ENCODE assay signal across 8 cellular contexts in the genomic region with DNA sequence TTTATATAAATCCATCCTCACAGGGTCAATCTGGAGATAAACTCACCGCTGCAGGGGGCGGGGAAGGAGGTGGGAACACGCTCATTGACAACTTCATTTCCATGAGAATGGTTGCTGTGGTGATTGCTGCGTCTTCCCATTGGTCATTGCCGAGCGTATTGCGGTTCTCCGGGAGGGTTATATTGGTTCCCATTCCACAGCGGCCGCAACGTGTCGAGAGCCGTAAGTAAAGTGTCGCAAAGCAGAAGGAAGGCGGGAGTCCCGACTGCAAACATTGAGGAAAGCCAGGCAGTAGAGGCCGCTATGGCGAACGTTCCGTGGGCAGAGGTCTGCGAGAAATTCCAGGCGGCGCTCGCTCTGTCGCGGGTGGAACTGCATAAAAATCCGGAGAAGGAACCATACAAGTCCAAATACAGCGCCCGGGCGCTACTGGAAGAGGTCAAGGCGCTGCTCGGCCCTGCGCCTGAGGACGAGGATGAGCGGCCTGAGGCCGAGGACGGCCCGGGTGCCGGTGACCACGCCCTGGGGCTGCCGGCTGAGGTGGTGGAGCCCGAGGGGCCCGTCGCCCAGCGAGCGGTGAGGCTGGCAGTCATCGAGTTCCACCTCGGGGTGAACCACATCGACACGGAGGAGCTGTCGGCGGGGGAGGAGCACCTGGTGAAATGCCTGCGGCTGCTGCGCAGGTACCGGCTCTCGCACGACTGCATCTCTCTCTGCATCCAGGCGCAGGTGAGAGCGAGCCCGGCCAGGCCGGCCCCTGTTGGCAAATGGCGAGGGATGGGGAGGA. TPM values are rescaled to one million over a fixed set of nuclear protein-coding genes. Genes with fewer than 3 reads are reported as not detected.
DNase-seq lines count a peak whose midpoint lies in the region; ATAC-seq and TF ChIP-seq lines count a peak whose summit lies in the region.

A gene with protein sequence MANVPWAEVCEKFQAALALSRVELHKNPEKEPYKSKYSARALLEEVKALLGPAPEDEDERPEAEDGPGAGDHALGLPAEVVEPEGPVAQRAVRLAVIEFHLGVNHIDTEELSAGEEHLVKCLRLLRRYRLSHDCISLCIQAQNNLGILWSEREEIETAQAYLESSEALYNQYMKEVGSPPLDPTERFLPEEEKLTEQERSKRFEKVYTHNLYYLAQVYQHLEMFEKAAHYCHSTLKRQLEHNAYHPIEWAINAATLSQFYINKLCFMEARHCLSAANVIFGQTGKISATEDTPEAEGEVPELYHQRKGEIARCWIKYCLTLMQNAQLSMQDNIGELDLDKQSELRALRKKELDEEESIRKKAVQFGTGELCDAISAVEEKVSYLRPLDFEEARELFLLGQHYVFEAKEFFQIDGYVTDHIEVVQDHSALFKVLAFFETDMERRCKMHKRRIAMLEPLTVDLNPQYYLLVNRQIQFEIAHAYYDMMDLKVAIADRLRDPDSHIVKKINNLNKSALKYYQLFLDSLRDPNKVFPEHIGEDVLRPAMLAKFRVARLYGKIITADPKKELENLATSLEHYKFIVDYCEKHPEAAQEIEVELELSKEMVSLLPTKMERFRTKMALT (plus strand): TSS at position 274 of the 787 bp plus-strand sequence. CDS start 30 bp downstream, at position 304.

- peak; percentile 78 to 98 for TF ChIP-seq EP300 in tibial nerve (IDR thresholded peaks at IDR 0.05)

- peak within 1 kb of the TSS; percentile 100 for H3K4me3 ChIP-seq in adipocyte (ENCODE audit: low read length)
- peak within 1 kb of the TSS; percentile 70 for H3K4me3 ChIP-seq in cardiac muscle cell
- peak within 1 kb of the TSS; percentile 98 for H3K4me3 ChIP-seq in parathyroid adenoma (ENCODE audit: low read depth, low read length)
- peak within 1 kb of the TSS; percentile 88 to 99 (median 97) for H3K4me3 ChIP-seq in tibial nerve

- TF ChIP-seq CTCF in GM12873 (IDR thresholded peaks at IDR 0.05; ENCODE audit: insufficient read depth, low read depth, low read length, missing control alignments), result peak; percentile 55
- TF ChIP-seq CTCF in cardiac muscle cell (IDR thresholded peaks at IDR 0.05; ENCODE audit: low read depth, low read length), result peak; percentile 45
- TF ChIP-seq CTCF in parathyroid adenoma (IDR thresholded peaks at IDR 0.05), result peak; percentile 64
- TF ChIP-seq CTCF in tibial nerve (IDR thresholded peaks at IDR 0.05), result peak; percentile 25 to 74 (median 58)

- peak within 1 kb of the TSS; percentile 73 for H3K4me2 ChIP-seq in parathyroid adenoma (ENCODE audit: low read length)

- peak within 1 kb of the TSS; percentile 84 for H3K27ac ChIP-seq in cardiac muscle cell
- H3K27ac ChIP-seq in parathyroid adenoma, result peak within 1 kb of the TSS; percentile 89
- H3K27ac ChIP-seq in tibial nerve, result peak within 1 kb of the TSS; percentile 69 to 93 (median 90)

- H3K9ac ChIP-seq in adipocyte (ENCODE audit: low read length), result peak within 1 kb of the TSS; percentile 97
- peak within 1 kb of the TSS; percentile 78 for H3K9ac ChIP-seq in parathyroid adenoma

- H3K4me1 ChIP-seq in adipocyte (ENCODE audit: control insufficient read depth, insufficient read depth, low read length), result peaks cover 43% of the 10 kb centered on the region
- no peaks in the 10 kb centered on the region for H3K4me1 ChIP-seq in cardiac muscle cell (ENCODE audit: low read depth)
- H3K4me1 ChIP-seq in parathyroid adenoma, result peaks cover 10% of the 10 kb centered on the region
- peaks cover 0 to 53% (median 33%) of the 10 kb centered on the region in 4 donors for H3K4me1 ChIP-seq in tibial nerve

- H3K79me2 ChIP-seq in parathyroid adenoma, result peaks cover 36% of the 10 kb centered on the region

- DNase-seq in NCI-H128 (lab: John Stamatoyannopoulos, UW; ENCODE audit: unreplicated experiment), result peak; percentile 82
- peak; percentile 77 for DNase-seq in T follicular helper cell (ENCODE audit: low read depth)
- peak; percentile 99 for DNase-seq in adipocyte (ENCODE audit: low read depth)
- DNase-seq in cardiac muscle cell (ENCODE audit: low read depth in 1 of 2, low spot score in 1 of 2), result peak; percentile 97 to 98
- DNase-seq in tibial nerve (ENCODE audit: low spot score in 2 of 2), result peak; percentile 89 to 95

- peak within 1 kb of the TSS; percentile 74 for H2AFZ ChIP-seq in parathyroid adenoma

- H3K27me3 ChIP-seq in adipocyte (replicated peaks; ENCODE audit: control insufficient read depth, insufficient read depth, low read length), result no peaks in the 10 kb centered on the region
- H3K27me3 ChIP-seq in cardiac muscle cell, result no peaks in the 10 kb centered on the region
- H3K27me3 ChIP-seq in parathyroid adenoma (ENCODE audit: control insufficient read depth, insufficient read depth, low read length), result no peaks in the 10 kb centered on the region
- no peaks in the 10 kb centered on the region for H3K27me3 ChIP-seq in tibial nerve

- peak; percentile 75 to 81 for TF ChIP-seq POLR2A in tibial nerve (IDR thresholded peaks at IDR 0.05)

- 0 to 1% methylated on average over 38 to 56 of the region's 62 CpGs for WGBS in tibial nerve, 2 donors

- peak; percentile 85 for ATAC-seq in HG02759 (IDR thresholded peaks at IDR 0.05; ENCODE audit: unreplicated experiment)

- no peaks in the 10 kb centered on the region for H3K9me3 ChIP-seq in adipocyte (ENCODE audit: control insufficient read depth, low read length)
- H3K9me3 ChIP-seq in cardiac muscle cell (ENCODE audit: low read depth), result no peaks in the 10 kb centered on the region
- H3K9me3 ChIP-seq in parathyroid adenoma (ENCODE audit: control insufficient read depth, low read length), result no peaks in the 10 kb centered on the region
- H3K9me3 ChIP-seq in tibial nerve, result no peaks in the 10 kb centered on the region

- H3K36me3 ChIP-seq in adipocyte (ENCODE audit: control insufficient read depth, insufficient read depth, low read length, severe bottlenecking), result peaks cover 24% of the 10 kb centered on the region
- peaks cover 4% of the 10 kb centered on the region for H3K36me3 ChIP-seq in cardiac muscle cell
- H3K36me3 ChIP-seq in parathyroid adenoma (ENCODE audit: control insufficient read depth, insufficient read depth, low read length), result no peaks in the 10 kb centered on the region
- H3K36me3 ChIP-seq in tibial nerve, result peaks cover 0 to 16% (median 0%) of the 10 kb centered on the region in 3 donors

RNA-seq across cellular contexts. Expression of the gene that starts here (rescaled TPM):
- 25.1 and 26.6 TPM in 2 replicates for total RNA-seq in cardiac muscle cell
- polyA plus RNA-seq in cardiac muscle cell, result 29.8 and 36.0 TPM in 2 replicates
- 10 to 100 TPM; 28.0 to 51.3 (median 43.5) TPM for total RNA-seq in tibial nerve

Comparison
In these comparisons a context has a peak if more than half of its experiments do, and no peak if none do; other contexts are left out.
1. Peak in every context shown above with its lines: DNase-seq, ATAC-seq, H3K4me3 ChIP-seq and H3K27ac ChIP-seq.